21 cellular contexts compared by ENCODE assay signal in the genomic region with DNA sequence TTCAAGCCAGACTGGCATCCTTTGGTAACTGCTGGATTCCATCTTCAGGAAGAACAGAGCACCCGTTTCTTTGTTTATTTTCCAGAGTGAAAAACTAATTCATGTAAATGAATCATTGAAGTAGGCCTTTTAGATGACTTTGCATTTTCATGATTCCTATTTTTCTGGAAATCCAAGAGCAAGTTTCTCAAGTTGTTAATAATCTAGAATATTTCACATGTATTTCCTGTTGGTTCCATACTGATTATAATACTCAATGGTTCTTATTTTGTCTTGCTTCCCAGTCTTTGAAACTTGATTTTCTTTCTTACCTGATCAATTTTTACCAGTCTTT.
"Had no signal": no experiment of that assay in that cellular context is flagged by ENCODE, and none has a peak within 500 bp of the region (broad histone marks: within the 10 kb centered on the region; RNA-seq: fewer than 3 reads in every experiment).

No MANE protein-coding gene starts in this region.

- H3K9ac ChIP-seq: KMS-11 had no signal

- H3K27ac ChIP-seq: KMS-11 had no signal

- DNase-seq: activated CD4-positive, alpha-beta T cell treated with anti-CD3 and anti-CD28 coated beads for 48 hours; activated CD4-positive, alpha-beta T cell treated with anti-CD3 and anti-CD28 coated beads, Interleukin-2, amount 50 U/mL, for 4 hours; activated CD4-positive, CD25-positive, alpha-beta regulatory T cell treated with anti-CD3 and anti-CD28 coated beads, Interleukin-2, amount 50 U/mL, for 72 hours; activated CD8-positive, alpha-beta memory T cell treated with anti-CD3 and anti-CD28 coated beads, Interleukin-2, amount 10 ng/mL, durations not matched to agents 7 days and 5 days; activated gamma-delta T cell; activated naive CD4-positive, alpha-beta T cell treated with anti-CD3 and anti-CD28 coated beads, Interleukin-2, amount 10 ng/mL, durations not matched to agents 7 days and 5 days; activated naive CD8-positive, alpha-beta T cell treated with anti-CD3 and anti-CD28 coated beads for 36 hours; activated T-cell treated with anti-CD3 and anti-CD28 coated beads, Interleukin-2, amount 50 U/mL, for 24 hours; cerebellar nuclear complex; MM.1S; NCI-H1105; NCI-H1436 treated with DMSO at 0.1 percent for 48 hours; NCI-H187 treated with DMSO at 0.1 percent for 48 hours; NCI-H2081 treated with DMSO at 0.1 percent for 48 hours; NCI-H446; NCI-H524; SIG-M5; T-helper 17 cell; T-helper 9 cell had no signal

- ATAC-seq: activated CD8-positive, alpha-beta memory T cell treated with anti-CD3 and anti-CD28 coated beads, Interleukin-2, amount 10 ng/mL, durations not matched to agents 7 days and 5 days; WTC11 had no signal

- H3K4me2 ChIP-seq: KMS-11 had no signal
